ENCODE assay signal across 34 cellular contexts in genomic region chr12:127533353-127533752, GRCh38.
"Had no signal": no experiment of that assay in that cellular context is flagged by ENCODE, and none has a peak within 500 bp of the region (broad histone marks: within the 10 kb centered on the region; RNA-seq: fewer than 3 reads in every experiment).

No MANE protein-coding gene starts in this region.

- H3K27me3 ChIP-seq: MG63 had no signal

- H3K9me3 ChIP-seq: MG63 had no signal

- DNase-seq: Karpas-422, Kasumi-1, MG63, MM.1S, MV-4-11, NCI-H1048, NCI-H1092, NCI-H1092 treated with DMSO at 0.1 percent for 48 hours, NCI-H1105, NCI-H1105 treated with DMSO at 0.1 percent for 48 hours, NCI-H1417, NCI-H1417 treated with DMSO at 0.1 percent for 48 hours, NCI-H1436, NCI-H1436 treated with DMSO at 0.1 percent for 48 hours, NCI-H146, NCI-H1694, NCI-H1694 treated with DMSO at 0.1 percent for 48 hours, NCI-H187, NCI-H187 treated with DMSO at 0.1 percent for 48 hours, NCI-H1930, NCI-H2029, NCI-H2029 treated with DMSO at 0.1 percent for 48 hours, NCI-H2081, NCI-H2081 treated with DMSO at 0.1 percent for 48 hours, NCI-H2107, NCI-H2171, NCI-H2171 treated with DMSO at 0.1 percent for 48 hours, NCI-H2227 treated with DMSO at 0.1 percent for 48 hours, NCI-H226, NCI-H345, NCI-H446, NCI-H446 treated with DMSO at 0.1 percent for 48 hours, NCI-H510A, NCI-H510A treated with DMSO at 0.1 percent for 48 hours had no signal

- H3K36me3 ChIP-seq: MG63 had no signal

- H3K4me3 ChIP-seq: MG63 had no signal
